ENCODE assay signal across 25 cellular contexts in genomic region chr18:35352283-35352682, GRCh38. TPM values are rescaled to one million over a fixed set of nuclear protein-coding genes. Genes with fewer than 3 reads are reported as not detected.
DNase-seq lines count a peak whose midpoint lies in the region; ATAC-seq, FAIRE-seq and TF ChIP-seq lines count a peak whose summit lies in the region.
"Had no signal": no experiment of that assay in that cellular context is flagged by ENCODE, and none has a peak within 500 bp of the region (broad histone marks: within the 10 kb centered on the region; RNA-seq: fewer than 3 reads in every experiment).

No MANE protein-coding gene starts in this region.

- no peak overlapping the region for H3K27ac Mint-ChIP-seq in endodermal cell
- H3K27ac Mint-ChIP-seq: CD14-positive monocyte; CD4-positive, alpha-beta memory T cell; CD4-positive, CD25-positive, alpha-beta regulatory T cell; CD8-positive, alpha-beta memory T cell had no signal

- H3K4me1 ChIP-seq in HepG2 (ENCODE audit: insufficient read depth, low read length) (no peaks in the 10 kb centered on the region), right lobe of liver (no peaks in the 10 kb centered on the region), HEK293 (ENCODE audit: control insufficient read depth, insufficient read depth, low read length) (no peaks in the 10 kb centered on the region), endodermal cell (ENCODE audit: control insufficient read depth, insufficient read depth, low read length) (no peaks in the 10 kb centered on the region)
- H3K4me1 ChIP-seq: BE2C, BLaER1 had no signal

- H3K27me3 ChIP-seq in HepG2 (ENCODE audit: control insufficient read depth in 1 of 2, insufficient read depth in 2 of 2, low read length in 2 of 2) (no peaks in the 10 kb centered on the region), right lobe of liver (no peaks in the 10 kb centered on the region), endodermal cell (ENCODE audit: control insufficient read depth, insufficient read depth, low read length, poor library complexity, severe bottlenecking) (no peaks in the 10 kb centered on the region)
- H3K27me3 ChIP-seq: BE2C, BLaER1 had no signal

- no peak overlapping the region for H3K4me3 ChIP-seq in HepG2 (replicated peaks in 1 of 3; ENCODE audit: insufficient read depth in 1 of 3, low read depth in 2 of 3, low read length in 3 of 3)
- H3K4me3 ChIP-seq in right lobe of liver, result no peak overlapping the region
- H3K4me3 ChIP-seq in HEK293 (ENCODE audit: low read depth, low read length), result no peak overlapping the region
- H3K4me3 ChIP-seq in endodermal cell (ENCODE audit: low read length), result peak overlapping the region; percentile 55
- H3K4me3 ChIP-seq: BLaER1 had no signal

- POLR2A ChIA-PET in HepG2 (lab: Yijun Ruan, JAX), result no interaction called here
- POLR2A ChIA-PET in HEK293 (lab: Yijun Ruan, JAX), result no interaction called here

- 0% methylated on average over 1 of the region's 2 CpGs for WGBS in HepG2 (ENCODE audit: low lambda C conversion rate)
- no CpG with 5 or more reads among the region's 2 CpGs for WGBS in right lobe of liver (ENCODE audit: insufficient coverage, low coverage, low lambda C conversion rate, missing lambda C conversion rate)
- 93% methylated on average over 2 of the region's 2 CpGs; no CpG with 5 or more reads in 1 of the 2 experiments for WGBS in endodermal cell (ENCODE audit: insufficient coverage in 1 of 2, insufficient read length in 1 of 2), 2 experiments

- DNase-seq in HepG2 (ENCODE audit: low spot score), result no peak
- DNase-seq in right lobe of liver, result no peak
- peak; percentile 53 for DNase-seq in endodermal cell
- no peak for DNase-seq in NCI-H2107 (lab: John Stamatoyannopoulos, UW)
- DNase-seq in EL, result no peak
- DNase-seq in HT-29 (ENCODE audit: low spot score), result no peak
- DNase-seq: ACHN; BE2C; C1 segment of cervical spinal cord; CD4-positive, alpha-beta memory T cell; CD4-positive, CD25-positive, alpha-beta regulatory T cell; CD8-positive, alpha-beta memory T cell; COR-L47; DMS 273 treated with DMSO at 0.1 percent for 48 hours; DMS153; DMS53; DMS79; DND-41; GF-D8 had no signal

- H3K9ac ChIP-seq in HepG2 (ENCODE audit: insufficient read depth, low read depth, low read length), result no peak overlapping the region
- no peak overlapping the region for H3K9ac ChIP-seq in endodermal cell (ENCODE audit: extremely low read depth, low read length, poor library complexity, severe bottlenecking)
- H3K9ac ChIP-seq: BLaER1 had no signal

- BruUV-seq in HepG2 (replicated peaks; lab: Mats Ljungman, UMichigan), result no TSS peak

- H3K4me1 Mint-ChIP-seq in endodermal cell, result peaks cover 10% of the 10 kb centered on the region

- no peak for TF ChIP-seq POLR2A in HepG2 (IDR thresholded peaks at IDR 0.05; ENCODE audit: insufficient read depth in 1 of 2, low read depth in 2 of 2, low read length in 2 of 2)
- no peak for TF ChIP-seq POLR2A in right lobe of liver (IDR thresholded peaks at IDR 0.05)

- peaks cover 45% of the 10 kb centered on the region for H3K9me3 Mint-ChIP-seq in endodermal cell

- H2AFZ ChIP-seq in HepG2 (ENCODE audit: low read length), result no peak overlapping the region

- intact Hi-C loops in HepG2 (cut with micrococcal nuclease; ENCODE audit: unreplicated experiment) (no loop called here), right lobe of liver (cut with DNase I) (loop anchor here in 1 of 2 donors (5.0 kb wide), 1 partner anchor 120 kb away; no protein-coding TSS in a partner anchor)

- H3K27ac ChIP-seq in HepG2 (ENCODE audit: extremely low read length, insufficient read depth, low read length), result no peak overlapping the region
- no peak overlapping the region for H3K27ac ChIP-seq in right lobe of liver
- H3K27ac ChIP-seq in HEK293 (ENCODE audit: extremely low read depth, low read depth, low read length), result no peak overlapping the region
- no peak overlapping the region for H3K27ac ChIP-seq in endodermal cell (ENCODE audit: low read depth, low read length)
- H3K27ac ChIP-seq: 22Rv1, BLaER1 had no signal

- no peak for TF ChIP-seq EP300 in HepG2 (IDR thresholded peaks at IDR 0.05; ENCODE audit: low read depth in 2 of 2, low read length in 2 of 2)
- no peak for TF ChIP-seq EP300 in HepG2 (CRISPR knock-in tag; IDR thresholded peaks at IDR 0.05; ENCODE audit: borderline replicate concordance)

- no peaks in the 10 kb centered on the region for H3K27me3 Mint-ChIP-seq in endodermal cell (ENCODE audit: insufficient read depth)
- H3K27me3 Mint-ChIP-seq: CD4-positive, alpha-beta memory T cell had no signal

- peaks cover 23% of the 10 kb centered on the region for H3K9me3 ChIP-seq in HepG2 (ENCODE audit: low read length)
- no peaks in the 10 kb centered on the region for H3K9me3 ChIP-seq in right lobe of liver
- H3K9me3 ChIP-seq in HEK293 (ENCODE audit: control insufficient read depth, insufficient read depth, low read depth, low read length), result no peaks in the 10 kb centered on the region
- H3K9me3 ChIP-seq in endodermal cell (ENCODE audit: control insufficient read depth, low read length), result peaks cover 73% of the 10 kb centered on the region
- H3K9me3 ChIP-seq: BE2C had no signal

- no peaks in the 10 kb centered on the region for H4K20me1 ChIP-seq in HepG2 (ENCODE audit: insufficient read depth, low read length)
- H4K20me1 ChIP-seq: BLaER1 had no signal

- H3K4me2 ChIP-seq in HepG2 (ENCODE audit: low read depth, low read length), result no peak overlapping the region
- H3K4me2 ChIP-seq: BLaER1 had no signal

- no peak overlapping the region for H3K4me3 Mint-ChIP-seq in endodermal cell
- H3K4me3 Mint-ChIP-seq: CD14-positive monocyte; CD4-positive, alpha-beta memory T cell; CD4-positive, CD25-positive, alpha-beta regulatory T cell; CD8-positive, alpha-beta memory T cell had no signal

- no peaks in the 10 kb centered on the region for H3K79me2 ChIP-seq in HepG2 (ENCODE audit: insufficient read depth, low read length)

- CTCF ChIA-PET in HepG2 (lab: Yijun Ruan, JAX; ENCODE audit: low intra/inter-chr PET ratio, low total read pairs), result interaction anchor here (4.6 kb wide), 1 partner anchor 121 kb away, joined by 34 read pairs; no protein-coding TSS in a partner anchor
- CTCF ChIA-PET in HEK293 (lab: Yijun Ruan, JAX), result interaction anchor here (0.7 to 1.2 kb wide), 2 partner anchors 19 to 121 kb away, joined by 3 read pairs; no protein-coding TSS in a partner anchor

- peaks cover 23% of the 10 kb centered on the region for H3K36me3 Mint-ChIP-seq in endodermal cell (ENCODE audit: low read depth)
- H3K36me3 Mint-ChIP-seq: CD4-positive, CD25-positive, alpha-beta regulatory T cell had no signal

- H3K36me3 ChIP-seq in HepG2 (replicated peaks in 1 of 2; ENCODE audit: control insufficient read depth in 1 of 2, insufficient read depth in 2 of 2, low read length in 2 of 2) (no peaks in the 10 kb centered on the region), right lobe of liver (no peaks in the 10 kb centered on the region), HEK293 (ENCODE audit: control insufficient read depth in 2 of 2, insufficient read depth in 1 of 2, low read length in 2 of 2) (no peaks in the 10 kb centered on the region), endodermal cell (ENCODE audit: control insufficient read depth, insufficient read depth, low read length) (peaks cover 26% of the 10 kb centered on the region)
- H3K36me3 ChIP-seq: BE2C had no signal

- no peak for FAIRE-seq in HepG2 (lab: Jason Lieb, UNC)
- FAIRE-seq: G401.6, GM12891 had no signal

- in situ Hi-C loops in HepG2 (cut with HindIII; ENCODE audit: extremely low pct_ligation_motif_present, low pct_unique_long_range_greater_than_20kb), result loop anchor here (5.0 kb wide), 1 partner anchor 120 kb away; no protein-coding TSS in a partner anchor

- ATAC-seq in HepG2, result no peak
- ATAC-seq in right lobe of liver, result no peak

- no peak for TF ChIP-seq CTCF in HepG2 (CRISPR knock-in tag; IDR thresholded peaks at IDR 0.05)
- no peak for TF ChIP-seq CTCF in right lobe of liver (IDR thresholded peaks at IDR 0.05)
- TF ChIP-seq CTCF in HEK293 (tag by site-specific recombination; IDR thresholded peaks at IDR 0.05), result no peak
- TF ChIP-seq CTCF in endodermal cell (conservative IDR thresholded peaks at IDR 0.05), result no peak

- TF ChIP-seq RAD21 in HepG2 (CRISPR knock-in tag; IDR thresholded peaks at IDR 0.05), result no peak

RNA-seq across cellular contexts. Expression of gene ZNF24, which starts 8.1 kb away (rescaled TPM):
- 41.1 and 79.4 TPM in 2 replicates for total RNA-seq in HepG2 (2016; rRNA removed; fragmentation: Illumina TruSeq; extraction: Trizol)
- total RNA-seq in HepG2 (2016; cell fraction: cytosol; rRNA removed; fragmentation: Illumina TruSeq; extraction: Trizol; ENCODE audit: low read depth), result 3.0 and 3.5 TPM in 2 replicates
- 42.2 and 74.3 TPM in 2 replicates for total RNA-seq in HepG2 (2016; cell fraction: insoluble cytoplasmic fraction; rRNA removed; fragmentation: Illumina TruSeq; extraction: Trizol)
- 14.5 and 17.5 TPM in 2 replicates for total RNA-seq in HepG2 (2016; cell fraction: membrane; rRNA removed; fragmentation: Illumina TruSeq; extraction: Trizol)
- total RNA-seq in HepG2 (2016; cell fraction: nucleus; rRNA removed; fragmentation: Illumina TruSeq; extraction: Trizol), result 38.9 and 40.1 TPM in 2 replicates
- polyA plus RNA-seq in HepG2 (2011; rRNA removed), result 15.3 and 19.5 TPM in 2 replicates
- 6.8 and 11.2 TPM in 2 replicates for polyA plus RNA-seq in HepG2 (2011; cell fraction: cytosol; rRNA removed)
- 16.1 and 19.5 TPM in 2 replicates for polyA plus RNA-seq in HepG2 (2011; cell fraction: nucleus; rRNA removed)
- 20.6 and 22.9 TPM in 2 replicates for polyA plus RNA-seq in HepG2 (2012)
- polyA plus RNA-seq in HepG2 (2016; cell fraction: cytosol; fragmentation: Illumina TruSeq; extraction: Trizol; ENCODE audit: low read depth), result 1.2 and 1.3 TPM in 2 replicates
- polyA plus RNA-seq in HepG2 (2016; cell fraction: insoluble cytoplasmic fraction; fragmentation: Illumina TruSeq; extraction: Trizol; ENCODE audit: low read depth), result 47.3 and 52.5 TPM in 2 replicates
- 4.5 and 5.5 TPM in 2 replicates for polyA plus RNA-seq in HepG2 (2016; cell fraction: membrane; fragmentation: Illumina TruSeq; extraction: Trizol; ENCODE audit: low read depth)
- polyA plus RNA-seq in HepG2 (2016; cell fraction: nucleus; fragmentation: Illumina TruSeq; extraction: Trizol; ENCODE audit: insufficient read depth, low read depth), result 35.4 and 37.7 TPM in 2 replicates
- polyA minus RNA-seq in HepG2 (2011; rRNA and poly(A)+ RNA removed; ENCODE audit: low replicate concordance), result 21.1 and 37.0 TPM in 2 replicates
- polyA minus RNA-seq in HepG2 (2011; cell fraction: cytosol; rRNA and poly(A)+ RNA removed), result 18.9 and 21.4 TPM in 2 replicates
- polyA minus RNA-seq in HepG2 (2011; cell fraction: nucleus; rRNA and poly(A)+ RNA removed), result 58.4 and 65.5 TPM in 2 replicates
- 10 to 100 TPM; 17.7 to 31.5 (median 25.5) TPM for total RNA-seq in right lobe of liver
- total RNA-seq in endodermal cell, result 10 to 100 TPM; 74.7 to 92.1 TPM
- polyA plus RNA-seq in endodermal cell (2013, experiment 1 of 2), result 52.9 TPM
- 53.0 TPM for polyA plus RNA-seq in endodermal cell (2013, experiment 2 of 2)
- total RNA-seq in HT-29 (2014; rRNA removed; shearing (Covaris generic)), result 9.3 and 9.7 TPM in 2 replicates

RNA-seq across cellular contexts. Expression of gene ZNF396, which starts 24.9 kb away (rescaled TPM):
- total RNA-seq in HepG2 (2016; rRNA removed; fragmentation: Illumina TruSeq; extraction: Trizol) (0.75 and 1.6 TPM in 2 replicates), right lobe of liver (1 to 10 TPM in 4 of 6 experiments, under 1 TPM in 2; 0.62 to 1.9 (median 1.5) TPM), endodermal cell (1 to 10 TPM; 5.4 to 8.5 TPM)
- total RNA-seq in HepG2 (2016; cell fraction: cytosol; rRNA removed; fragmentation: Illumina TruSeq; extraction: Trizol; ENCODE audit: low read depth), result 0.18 and 0.40 TPM in 2 replicates
- total RNA-seq in HepG2 (2016; cell fraction: insoluble cytoplasmic fraction; rRNA removed; fragmentation: Illumina TruSeq; extraction: Trizol), result 1.2 TPM in 2 replicates
- total RNA-seq in HepG2 (2016; cell fraction: membrane; rRNA removed; fragmentation: Illumina TruSeq; extraction: Trizol), result 0.69 and 0.93 TPM in 2 replicates
- 0.78 and 1.1 TPM in 2 replicates for total RNA-seq in HepG2 (2016; cell fraction: nucleus; rRNA removed; fragmentation: Illumina TruSeq; extraction: Trizol)
- 0.25 and 0.47 TPM in 2 replicates for polyA plus RNA-seq in HepG2 (2011; rRNA removed)
- polyA plus RNA-seq in HepG2 (2011; cell fraction: cytosol; rRNA removed), result 0.17 and 0.27 TPM in 2 replicates
- 0.31 and 0.80 TPM in 2 replicates for polyA plus RNA-seq in HepG2 (2011; cell fraction: nucleus; rRNA removed)
- polyA plus RNA-seq in HepG2 (2012), result 0.39 and 0.67 TPM in 2 replicates
- polyA plus RNA-seq in HepG2 (2016; cell fraction: cytosol; fragmentation: Illumina TruSeq; extraction: Trizol; ENCODE audit: low read depth), result 0.05 and 0.12 TPM in 2 replicates
- 1.0 and 1.3 TPM in 2 replicates for polyA plus RNA-seq in HepG2 (2016; cell fraction: insoluble cytoplasmic fraction; fragmentation: Illumina TruSeq; extraction: Trizol; ENCODE audit: low read depth)
- polyA plus RNA-seq in HepG2 (2016; cell fraction: membrane; fragmentation: Illumina TruSeq; extraction: Trizol; ENCODE audit: low read depth), result 0.16 and 0.18 TPM in 2 replicates
- 1.2 and 2.7 TPM in 2 replicates for polyA plus RNA-seq in HepG2 (2016; cell fraction: nucleus; fragmentation: Illumina TruSeq; extraction: Trizol; ENCODE audit: insufficient read depth, low read depth)
- polyA minus RNA-seq in HepG2 (2011; rRNA and poly(A)+ RNA removed; ENCODE audit: low replicate concordance), result 0.54 TPM in 1 of 2 replicates, not detected in the other
- polyA minus RNA-seq in HepG2 (2011; cell fraction: cytosol; rRNA and poly(A)+ RNA removed), result 0.20 TPM in 1 of 2 replicates, not detected in the other
- polyA minus RNA-seq in HepG2 (2011; cell fraction: nucleus; rRNA and poly(A)+ RNA removed), result 1.0 and 1.7 TPM in 2 replicates
- 3.2 TPM for polyA plus RNA-seq in endodermal cell (2013, experiment 1 of 2)
- 3.1 TPM for polyA plus RNA-seq in endodermal cell (2013, experiment 2 of 2)
- total RNA-seq in HT-29 (2014; rRNA removed; shearing (Covaris generic)), result 0.03 TPM in 1 of 2 replicates, not detected in the other
- total RNA-seq: CD4-positive, CD25-positive, alpha-beta regulatory T cell had no signal

Comparison
In these comparisons a context has a peak if more than half of its experiments do, and no peak if none do; other contexts are left out.
1. Of the 63 proteins assayed by ChIP-seq in both HepG2 and HEK293: peak only in HepG2: none; only in HEK293: SETDB1; in both: none; in neither: 62.